26 cellular contexts compared by ENCODE assay signal in the genomic region with DNA sequence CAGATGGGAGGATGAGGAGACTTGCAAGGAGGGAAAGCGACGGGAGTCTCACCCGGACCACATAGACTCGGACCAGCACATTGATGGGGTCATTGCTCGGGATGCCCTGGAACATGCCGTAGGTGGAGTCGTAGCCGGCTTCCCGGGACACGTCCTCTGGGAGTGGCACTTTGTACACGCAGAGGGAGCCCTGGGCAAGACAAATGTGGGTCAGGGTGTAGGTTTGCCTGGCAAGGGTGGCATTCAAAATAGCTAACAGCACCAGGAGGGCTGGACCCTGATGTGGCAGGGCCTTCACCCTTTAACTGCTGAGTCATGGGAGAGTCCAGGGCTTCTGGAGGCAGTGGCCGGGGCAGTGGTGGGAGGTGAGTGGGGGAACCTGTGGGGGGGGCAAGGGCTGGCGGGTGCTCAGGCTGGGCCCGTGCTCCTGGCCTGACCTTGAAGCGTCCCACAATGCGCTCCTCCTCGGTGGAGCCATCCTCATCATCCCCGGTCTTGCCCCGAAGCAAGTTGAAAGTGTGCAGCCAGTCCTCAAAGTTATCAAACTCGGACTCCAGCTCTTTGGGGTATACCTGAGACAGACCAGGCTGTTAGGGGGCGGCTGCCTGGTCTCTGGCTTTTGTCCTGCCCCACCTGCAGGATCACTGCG. TPM values are rescaled to one million over a fixed set of nuclear protein-coding genes. Genes with fewer than 3 reads are reported as not detected.
"Had no signal": no experiment of that assay in that cellular context is flagged by ENCODE, and none has a peak within 500 bp of the region (broad histone marks: within the 10 kb centered on the region; RNA-seq: fewer than 3 reads in every experiment).

No MANE protein-coding gene starts in this region.

- H3K36me3 ChIP-seq: colonic mucosa, esophagus squamous epithelium, gastroesophageal sphincter, neutrophil, suprapubic skin, thyroid gland, uterus had no signal

- ATAC-seq: gastroesophageal sphincter; left ventricle myocardium superior; naive thymus-derived CD4-positive, alpha-beta T cell; right cardiac atrium; stimulated activated effector memory CD8-positive, alpha-beta T cell treated with anti-CD3 and anti-CD28 coated beads, Interleukin-12 subunit alpha, Interleukin-12 subunit beta, amount 100 ng/mL, for 72 hours; stimulated activated naive CD8-positive, alpha-beta T cell treated with anti-CD3 and anti-CD28 coated beads, Interleukin-15, Interleukin-2, amounts not matched to agents 100 U/mL and 50 U/mL, for 24 hours had no signal

- H3K4me3 ChIP-seq: colonic mucosa, esophagus squamous epithelium, gastroesophageal sphincter, suprapubic skin, thyroid gland, uterus had no signal

- H3K27me3 ChIP-seq: colonic mucosa, esophagus squamous epithelium, gastroesophageal sphincter, neutrophil, suprapubic skin, thyroid gland, uterus had no signal

- H3K27me3 Mint-ChIP-seq: naive thymus-derived CD4-positive, alpha-beta T cell; type B pancreatic cell had no signal

- FAIRE-seq: keratinocyte, small intestine had no signal

- H3K36me3 Mint-ChIP-seq: immature natural killer cell, type B pancreatic cell had no signal

- H3K27ac ChIP-seq: colonic mucosa, esophagus squamous epithelium, gastroesophageal sphincter, neutrophil, suprapubic skin, thyroid gland, uterus had no signal

- H3K9me3 ChIP-seq: colonic mucosa, neutrophil, thyroid gland, uterus had no signal

- H3K27ac Mint-ChIP-seq: immature natural killer cell; naive thymus-derived CD4-positive, alpha-beta T cell; stimulated activated effector memory CD8-positive, alpha-beta T cell treated with anti-CD3 and anti-CD28 coated beads, Interleukin-12 subunit alpha, Interleukin-12 subunit beta, amount 100 ng/mL, for 72 hours; type B pancreatic cell had no signal

- H3K4me1 ChIP-seq: colonic mucosa, esophagus squamous epithelium, gastroesophageal sphincter, uterus had no signal

- DNase-seq: colonic mucosa; dermis blood vessel endothelial cell; esophagus squamous epithelium; foreskin fibroblast; glutamatergic neuron; immature natural killer cell; left cardiac atrium; left ventricle myocardium superior; mammary epithelial cell; naive thymus-derived CD4-positive, alpha-beta T cell; nephron progenitor cell; small intestine; stimulated activated CD4-positive, alpha-beta T cell treated with anti-CD3 and anti-CD28 coated beads, Interleukin-4, amount 100 ng/mL, for 1 hour; stimulated activated CD8-positive, alpha-beta memory T cell treated with anti-CD3 and anti-CD28 coated beads, Interleukin-4, amount 100 ng/mL, for 48 hours; stimulated activated naive CD8-positive, alpha-beta T cell treated with anti-CD3 and anti-CD28 coated beads, Interleukin-15, Interleukin-2, amounts not matched to agents 100 U/mL and 50 U/mL, for 24 hours; thyroid gland; uterus had no signal

- H3K4me3 Mint-ChIP-seq: immature natural killer cell; naive thymus-derived CD4-positive, alpha-beta T cell; nephron progenitor cell; stimulated activated effector memory CD8-positive, alpha-beta T cell treated with anti-CD3 and anti-CD28 coated beads, Interleukin-12 subunit alpha, Interleukin-12 subunit beta, amount 100 ng/mL, for 72 hours; type B pancreatic cell had no signal

- H3K4me1 Mint-ChIP-seq: immature natural killer cell; naive thymus-derived CD4-positive, alpha-beta T cell; stimulated activated effector memory CD8-positive, alpha-beta T cell treated with anti-CD3 and anti-CD28 coated beads, Interleukin-12 subunit alpha, Interleukin-12 subunit beta, amount 100 ng/mL, for 72 hours had no signal

RNA-seq across cellular contexts. Expression of gene OTOF, which starts 11.1 kb away (rescaled TPM):
- total RNA-seq: colonic mucosa, epithelial cell of proximal tubule, left ventricle myocardium superior, mammary epithelial cell, osteocyte had no signal
- polyA plus RNA-seq: keratinocyte, mammary epithelial cell had no signal
